1 cellular context compared by ENCODE assay signal in the genomic region with DNA sequence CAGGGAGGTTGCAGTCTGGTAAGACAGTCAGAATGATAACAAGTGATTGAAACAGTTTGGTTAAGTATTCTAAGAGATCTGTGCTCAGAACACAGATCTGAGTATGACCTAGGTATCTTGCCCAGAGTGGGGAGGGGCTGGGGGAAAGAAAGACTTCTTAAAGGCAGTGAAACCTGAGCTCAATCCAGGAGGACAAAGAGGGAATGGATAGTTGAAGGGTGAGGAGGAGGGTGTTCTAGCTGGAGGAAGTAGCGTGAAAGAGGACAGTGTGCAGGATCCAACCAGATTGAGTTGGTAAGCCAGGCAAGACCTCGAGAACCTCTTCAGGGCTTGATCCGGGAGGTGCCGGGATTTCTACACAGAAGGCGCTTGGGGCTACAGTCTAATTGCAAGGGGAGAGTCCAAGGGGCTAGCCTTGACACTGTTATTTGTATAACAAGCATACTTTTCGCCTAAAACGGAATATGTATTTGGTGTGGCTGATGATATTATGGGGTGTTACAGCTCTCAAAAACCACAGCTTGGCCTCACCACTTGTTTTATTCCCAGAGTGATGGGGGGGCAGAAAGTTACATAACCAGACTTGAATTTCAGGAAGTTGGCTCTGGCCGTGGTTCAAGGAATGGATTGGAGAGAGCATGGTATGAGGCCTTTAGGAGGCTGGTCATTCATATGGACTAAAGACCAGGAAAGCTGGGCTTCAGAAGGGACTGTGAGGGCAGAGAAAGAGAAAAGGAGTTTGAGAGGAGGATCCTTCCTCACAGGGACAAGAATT.
TF ChIP-seq lines count a peak whose summit lies in the region.

No MANE protein-coding gene starts in this region.

TF ChIP-seq in GM12878, 131 proteins besides CTCF, POLR2A, EP300 and RAD21 (continued from another document):
- peak; percentile 43 for TF ChIP-seq RUNX3 (IDR thresholded peaks at IDR 0.05; ENCODE audit: low read length)
